25 cellular contexts compared by ENCODE assay signal in the genomic region with DNA sequence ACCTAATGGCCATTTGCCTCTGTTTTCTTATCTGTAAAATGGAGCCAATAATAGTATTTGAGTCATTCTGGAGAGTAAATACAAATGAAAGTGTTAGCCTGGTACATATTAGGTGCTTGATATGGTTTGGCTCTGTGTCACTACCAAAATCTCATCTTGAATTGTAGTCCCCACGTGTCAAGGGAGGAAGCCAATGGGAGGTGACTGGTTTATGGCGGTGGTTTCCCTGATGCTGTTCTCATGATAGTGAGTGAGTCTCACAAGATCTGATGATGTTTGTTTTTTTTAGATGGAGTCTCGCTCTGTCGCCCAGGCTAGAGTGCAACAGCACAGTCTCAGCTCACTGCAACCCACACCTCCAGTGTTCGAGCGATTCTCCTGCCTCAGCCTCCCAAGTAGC.
"Had no signal": no experiment of that assay in that cellular context is flagged by ENCODE, and none has a peak within 500 bp of the region (broad histone marks: within the 10 kb centered on the region; RNA-seq: fewer than 3 reads in every experiment).

No MANE protein-coding gene starts in this region.

- ATAC-seq: foreskin keratinocyte; gastroesophageal sphincter; heart left ventricle; left colon; left lobe of liver; lower lobe of right lung; mucosa of descending colon; naive thymus-derived CD8-positive, alpha-beta T cell had no signal

- H3K4me1 ChIP-seq: gastroesophageal sphincter, heart left ventricle, left ventricle myocardium inferior, lower lobe of right lung had no signal

- H3K4me3 ChIP-seq: coronary artery, dorsolateral prefrontal cortex, esophagus muscularis mucosa, gastroesophageal sphincter, heart left ventricle, hepatocyte, left ventricle myocardium inferior, lower lobe of right lung, mucosa of descending colon had no signal

- H3K27ac ChIP-seq: coronary artery, dorsolateral prefrontal cortex, esophagus muscularis mucosa, foreskin keratinocyte, gastroesophageal sphincter, heart left ventricle, hepatocyte, left ventricle myocardium inferior, lower lobe of right lung had no signal

- H2AFZ ChIP-seq: hepatocyte had no signal

- H3K27me3 ChIP-seq: dorsolateral prefrontal cortex, esophagus muscularis mucosa, foreskin keratinocyte, gastroesophageal sphincter, heart left ventricle, hepatocyte had no signal

- FAIRE-seq: endothelial cell of umbilical vein, frontal cortex, kidney had no signal

- H3K9me3 ChIP-seq: esophagus muscularis mucosa, gastroesophageal sphincter, lower lobe of right lung, mucosa of descending colon had no signal

- H3K36me3 ChIP-seq: esophagus muscularis mucosa, gastroesophageal sphincter, heart left ventricle, left ventricle myocardium inferior, lower lobe of right lung had no signal

- DNase-seq: dermis blood vessel endothelial cell; dorsolateral prefrontal cortex; effector CD4-positive, alpha-beta T cell; effector memory CD4-positive, alpha-beta T cell; foreskin keratinocyte; heart left ventricle; hypothalamus; immature natural killer cell; islet precursor cell; kidney; kidney glomerular epithelial cell; left colon; left ventricle myocardium inferior; lower lobe of right lung; mesenchymal stem cell; mucosa of descending colon; naive B cell; naive thymus-derived CD8-positive, alpha-beta T cell had no signal

- H3K4me2 ChIP-seq: hepatocyte had no signal

- H3K79me2 ChIP-seq: hepatocyte had no signal
